In the genomic region with DNA sequence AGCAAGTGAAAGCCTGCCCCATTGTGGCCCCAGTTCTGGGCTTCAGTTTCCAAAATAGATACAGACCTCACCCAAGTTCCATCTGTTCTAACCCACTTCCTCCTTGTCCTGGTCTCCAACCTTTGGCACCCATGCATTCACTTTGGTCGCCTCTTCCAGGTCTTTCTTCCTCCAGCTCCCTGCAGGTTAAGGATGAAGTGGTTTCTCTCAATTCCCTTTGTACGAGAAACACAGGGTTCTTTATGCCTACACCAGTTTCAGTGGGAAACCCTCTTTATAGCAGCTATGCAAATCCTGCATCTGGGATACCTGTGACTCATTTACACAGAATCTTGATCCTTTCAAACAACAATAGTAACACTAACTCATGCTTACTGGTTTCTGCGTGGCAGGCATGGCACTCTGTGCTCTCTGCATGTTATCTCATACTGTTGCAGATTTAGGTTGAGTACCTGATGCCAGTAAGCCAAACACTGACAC, we compare ENCODE assay signal across 9 cellular contexts.
DNase-seq lines count a peak whose midpoint lies in the region; ATAC-seq, FAIRE-seq and TF ChIP-seq lines count a peak whose summit lies in the region.
"Had no signal": no experiment of that assay in that cellular context is flagged by ENCODE, and none has a peak within 500 bp of the region (broad histone marks: within the 10 kb centered on the region; RNA-seq: fewer than 3 reads in every experiment).

No MANE protein-coding gene starts in this region.

- H3K27me3 Mint-ChIP-seq in endodermal cell (ENCODE audit: insufficient read depth) = no peaks in the 10 kb centered on the region

- peaks cover 45% of the 10 kb centered on the region for H3K4me1 Mint-ChIP-seq in endodermal cell

- H3K9me3 ChIP-seq in endodermal cell (ENCODE audit: control insufficient read depth, low read length) (no peaks in the 10 kb centered on the region), uterus (no peaks in the 10 kb centered on the region), pancreas (no peaks in the 10 kb centered on the region)

- intact Hi-C loops in uterus (cut with DNase I; ENCODE audit: low total_unique reads) (no loop called here), pancreas (cut with DNase I) (no loop called here)

- H3K4me3 ChIP-seq in endodermal cell (ENCODE audit: low read length) (no peak overlapping the region), uterus (no peak overlapping the region), pancreas (no peak overlapping the region)

- no peaks in the 10 kb centered on the region for H3K36me3 Mint-ChIP-seq in endodermal cell (ENCODE audit: low read depth)

- no peak for ATAC-seq in pancreas

- H3K27ac Mint-ChIP-seq in endodermal cell = peak overlapping the region; percentile 22

- no peak for TF ChIP-seq CTCF in endodermal cell (conservative IDR thresholded peaks at IDR 0.05)
- no peak for TF ChIP-seq CTCF in uterus (IDR thresholded peaks at IDR 0.05)
- TF ChIP-seq CTCF in pancreas (IDR thresholded peaks at IDR 0.05) = no peak

- FAIRE-seq in pancreas (lab: Jason Lieb, UNC) = no peak

- no peaks in the 10 kb centered on the region for H3K9me3 Mint-ChIP-seq in endodermal cell

- peak; percentile 71 for DNase-seq in stimulated activated CD4-positive, alpha-beta T cell treated with anti-CD3 and anti-CD28 coated beads, Interleukin-1b, Interleukin-23, amount 100 ng/mL, for 48 hours
- DNase-seq in stimulated activated CD4-positive, alpha-beta T cell treated with anti-CD3 and anti-CD28 coated beads, Interleukin-2, amount 100 ng/mL, for 48 hours = no peak
- DNase-seq in OCI-M1 (lab: John Stamatoyannopoulos, UW) (peak; percentile 20), endodermal cell (peak; percentile 68), uterus (no peak), pancreas (no peak), middle frontal gyrus (ENCODE audit: extremely low spot score, low spot score) (no peak), NCI-H1694 treated with DMSO at 0.1 percent for 48 hours (lab: John Stamatoyannopoulos, UW) (no peak)
- DNase-seq: NCI-H524 treated with DMSO at 0.1 percent for 48 hours had no signal

- H3K36me3 ChIP-seq in endodermal cell (ENCODE audit: control insufficient read depth, insufficient read depth, low read length) (no peaks in the 10 kb centered on the region), uterus (no peaks in the 10 kb centered on the region), pancreas (no peaks in the 10 kb centered on the region)

- H3K4me3 Mint-ChIP-seq in endodermal cell = no peak overlapping the region

- WGBS in endodermal cell (ENCODE audit: insufficient coverage in 1 of 2, insufficient read length in 1 of 2), 2 experiments = 50 to 61% methylated on average over 2 to 3 of the region's 3 CpGs
- 80 to 86% methylated on average over 3 of the region's 3 CpGs for WGBS in pancreas, 2 donors

- H3K27me3 ChIP-seq in endodermal cell (ENCODE audit: control insufficient read depth, insufficient read depth, low read length, poor library complexity, severe bottlenecking) = no peaks in the 10 kb centered on the region
- no peaks in the 10 kb centered on the region for H3K27me3 ChIP-seq in uterus
- H3K27me3 ChIP-seq in pancreas = no peaks in the 10 kb centered on the region

- H3K4me1 ChIP-seq in endodermal cell (ENCODE audit: control insufficient read depth, insufficient read depth, low read length) (peaks cover 8% of the 10 kb centered on the region), uterus (peaks cover 5 to 12% of the 10 kb centered on the region in 2 donors), pancreas (peaks cover 0 to 24% (median 7%) of the 10 kb centered on the region in 3 donors)

- no peak overlapping the region for H3K9ac ChIP-seq in endodermal cell (ENCODE audit: extremely low read depth, low read length, poor library complexity, severe bottlenecking)

- H3K27ac ChIP-seq in endodermal cell (ENCODE audit: low read depth, low read length) = no peak overlapping the region
- H3K27ac ChIP-seq in uterus = peak overlapping the region; percentile 2 to 60
- H3K27ac ChIP-seq in pancreas = no peak overlapping the region

- TF ChIP-seq POLR2A in uterus (IDR thresholded peaks at IDR 0.05) = no peak

Comparison
In these comparisons a context has a peak if more than half of its experiments do, and no peak if none do; other contexts are left out.
1. DNase-seq: peak in stimulated activated CD4-positive, alpha-beta T cell treated with anti-CD3 and anti-CD28 coated beads, Interleukin-1b, Interleukin-23, amount 100 ng/mL, for 48 hours (single experiment), OCI-M1 (single experiment) and endodermal cell (single experiment); none in stimulated activated CD4-positive, alpha-beta T cell treated with anti-CD3 and anti-CD28 coated beads, Interleukin-2, amount 100 ng/mL, for 48 hours (0 of 2), uterus (0 of 2), pancreas (0 of 6), middle frontal gyrus (single experiment) and NCI-H1694 treated with DMSO at 0.1 percent for 48 hours (single experiment).
2. H3K27ac ChIP-seq: peak in uterus (2 of 2); none in endodermal cell (single experiment) and pancreas (0 of 4).